21 cellular contexts compared by ENCODE assay signal in genomic region chr3:160296591-160296990, GRCh38.
DNase-seq lines count a peak whose midpoint lies in the region; ATAC-seq, FAIRE-seq and TF ChIP-seq lines count a peak whose summit lies in the region.
"Had no signal": no experiment of that assay in that cellular context is flagged by ENCODE, and none has a peak within 500 bp of the region (broad histone marks: within the 10 kb centered on the region; RNA-seq: fewer than 3 reads in every experiment).

No MANE protein-coding gene starts in this region.

- intact Hi-C loops in uterus (cut with DNase I; ENCODE audit: low total_unique reads) (no loop called here), pancreas (cut with DNase I) (no loop called here)

- H3K27ac Mint-ChIP-seq in CD8-positive, alpha-beta memory T cell: no peak overlapping the region
- H3K27ac Mint-ChIP-seq: activated T-helper 17 cell treated with anti-CD3 and anti-CD28 coated beads, Interleukin-2, amount 50 U/mL, for 72 hours; T-helper 2 cell treated with Interferon-gamma antibody and Interleukin-4, amounts not matched to agents 5 μg/mL and 100 μg/mL, for 36 hours had no signal

- no peaks in the 10 kb centered on the region for H3K27me3 Mint-ChIP-seq in CD8-positive, alpha-beta memory T cell
- H3K27me3 Mint-ChIP-seq: activated T-helper 17 cell treated with anti-CD3 and anti-CD28 coated beads, Interleukin-2, amount 50 U/mL, for 72 hours had no signal

- H3K9me3 Mint-ChIP-seq in CD8-positive, alpha-beta memory T cell: no peaks in the 10 kb centered on the region
- H3K9me3 Mint-ChIP-seq: activated T-helper 17 cell treated with anti-CD3 and anti-CD28 coated beads, Interleukin-2, amount 50 U/mL, for 72 hours; T-helper 2 cell treated with Interferon-gamma antibody and Interleukin-4, amounts not matched to agents 5 μg/mL and 100 μg/mL, for 36 hours had no signal

- no peak overlapping the region for H3K4me3 ChIP-seq in fibroblast of pulmonary artery (replicated peaks; ENCODE audit: low read depth, low read length)
- no peak overlapping the region for H3K4me3 ChIP-seq in CD8-positive, alpha-beta memory T cell (ENCODE audit: low read length)
- no peak overlapping the region for H3K4me3 ChIP-seq in uterus
- H3K4me3 ChIP-seq in pancreas: no peak overlapping the region
- H3K4me3 ChIP-seq: vagina had no signal

- no peak for TF ChIP-seq CTCF in fibroblast of pulmonary artery (IDR thresholded peaks at IDR 0.05; ENCODE audit: low read length, missing control alignments)
- TF ChIP-seq CTCF in uterus (IDR thresholded peaks at IDR 0.05): no peak
- TF ChIP-seq CTCF in pancreas (IDR thresholded peaks at IDR 0.05): no peak

- no peak overlapping the region for H3K4me3 Mint-ChIP-seq in CD8-positive, alpha-beta memory T cell
- H3K4me3 Mint-ChIP-seq: activated T-helper 17 cell treated with anti-CD3 and anti-CD28 coated beads, Interleukin-2, amount 50 U/mL, for 72 hours; T-helper 2 cell treated with Interferon-gamma antibody and Interleukin-4, amounts not matched to agents 5 μg/mL and 100 μg/mL, for 36 hours had no signal

- peaks cover 5 to 10% (median 8%) of the 10 kb centered on the region in 3 donors for H3K36me3 Mint-ChIP-seq in CD8-positive, alpha-beta memory T cell

- no peak for ATAC-seq in pancreas
- ATAC-seq: activated CD4-positive, CD25-positive, alpha-beta regulatory T cell treated with anti-CD3 and anti-CD28 coated beads, Interleukin-2, amount 50 U/mL, for 24 hours; activated T-helper 17 cell treated with anti-CD3 and anti-CD28 coated beads, Interleukin-2, amount 50 U/mL, for 72 hours had no signal

- CTCF ChIA-PET in CD8-positive, alpha-beta memory T cell (lab: Charles Lee): no interaction called here

- no peaks in the 10 kb centered on the region for H3K27me3 ChIP-seq in CD8-positive, alpha-beta memory T cell (ENCODE audit: insufficient read depth, low read length, poor library complexity, severe bottlenecking)
- no peaks in the 10 kb centered on the region for H3K27me3 ChIP-seq in uterus
- no peaks in the 10 kb centered on the region for H3K27me3 ChIP-seq in pancreas
- H3K27me3 ChIP-seq: neutrophil, vagina had no signal

- no peak for FAIRE-seq in pancreas (lab: Jason Lieb, UNC)
- FAIRE-seq: H1 had no signal

- H3K9me3 ChIP-seq in CD8-positive, alpha-beta memory T cell (ENCODE audit: low read length): no peaks in the 10 kb centered on the region
- no peaks in the 10 kb centered on the region for H3K9me3 ChIP-seq in uterus
- no peaks in the 10 kb centered on the region for H3K9me3 ChIP-seq in pancreas
- H3K9me3 ChIP-seq: neutrophil, vagina had no signal

- TF ChIP-seq POLR2A in uterus (IDR thresholded peaks at IDR 0.05): no peak

- POLR2A ChIA-PET in CD8-positive, alpha-beta memory T cell (lab: Charles Lee): no interaction called here

- no peaks in the 10 kb centered on the region for H3K36me3 ChIP-seq in CD8-positive, alpha-beta memory T cell (ENCODE audit: insufficient read depth, low read length)
- H3K36me3 ChIP-seq in uterus: no peaks in the 10 kb centered on the region
- H3K36me3 ChIP-seq in pancreas: no peaks in the 10 kb centered on the region
- H3K36me3 ChIP-seq: neutrophil, vagina had no signal

- H3K4me1 ChIP-seq in CD8-positive, alpha-beta memory T cell (ENCODE audit: insufficient read depth, low read length): no peaks in the 10 kb centered on the region
- H3K4me1 ChIP-seq in uterus (no peaks in the 10 kb centered on the region), pancreas (peaks cover 0 to under 1% (median 0%) of the 10 kb centered on the region in 3 donors)
- H3K4me1 ChIP-seq: vagina had no signal

- H3K4me1 Mint-ChIP-seq in CD8-positive, alpha-beta memory T cell: no peaks in the 10 kb centered on the region
- H3K4me1 Mint-ChIP-seq: activated T-helper 17 cell treated with anti-CD3 and anti-CD28 coated beads, Interleukin-2, amount 50 U/mL, for 72 hours had no signal

- H3K27ac ChIP-seq in CD8-positive, alpha-beta memory T cell (ENCODE audit: low read depth, low read length): no peak overlapping the region
- H3K27ac ChIP-seq in uterus: no peak overlapping the region
- no peak overlapping the region for H3K27ac ChIP-seq in pancreas
- H3K27ac ChIP-seq: neutrophil, vagina had no signal

- DNase-seq in AG20443 (ENCODE audit: low spot score) (peak; percentile 11), MV-4-11 (lab: John Stamatoyannopoulos, UW) (peak; percentile 65), fibroblast of pulmonary artery (ENCODE audit: low read depth) (peak; percentile 9), myocyte (ENCODE audit: low read depth) (peak; percentile 46), NCI-H524 (lab: John Stamatoyannopoulos, UW) (no peak), uterus (no peak), pancreas (no peak)
- DNase-seq in CD8-positive, alpha-beta memory T cell: no peak
- DNase-seq: caudate nucleus; COR-L47; kidney glomerular epithelial cell; NCI-H1048; NCI-H2029 treated with DMSO at 0.1 percent for 48 hours; NCI-H510A; stimulated activated CD4-positive, alpha-beta T cell treated with anti-CD3 and anti-CD28 coated beads, Interleukin-2, amount 100 ng/mL, for 48 hours had no signal

Comparison
In these comparisons a context has a peak if more than half of its experiments do, and no peak if none do; other contexts are left out.
1. DNase-seq: peak in AG20443 (single experiment), MV-4-11 (single experiment), fibroblast of pulmonary artery (single experiment) and myocyte (single experiment); none in NCI-H524 (0 of 2), CD8-positive, alpha-beta memory T cell (0 of 5), uterus (0 of 2) and pancreas (0 of 6).